3 cellular contexts compared by ENCODE assay signal in the genomic region with DNA sequence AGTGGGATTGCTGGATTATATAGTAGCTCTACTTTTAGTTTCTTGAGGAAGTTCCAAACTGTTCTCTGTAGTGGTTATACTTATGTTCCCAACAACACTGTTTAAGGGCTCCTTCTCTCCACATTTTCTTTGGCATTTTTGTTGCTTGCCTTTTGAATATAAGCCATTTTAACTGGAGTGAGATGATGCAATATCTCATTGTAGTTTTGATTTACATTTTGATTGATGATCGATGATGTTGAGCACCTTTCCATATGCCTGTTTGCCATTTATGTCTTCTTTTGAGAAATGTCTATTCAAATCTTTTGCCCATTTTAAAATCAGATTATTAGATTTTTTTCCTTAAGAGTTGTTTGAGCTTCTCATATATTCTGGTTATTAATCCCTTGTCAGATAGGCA.
TF ChIP-seq lines count a peak whose summit lies in the region.

No MANE protein-coding gene starts in this region.

TF ChIP-seq in HepG2, 621 proteins besides CTCF, POLR2A, EP300 and RAD21:
- TF ChIP-seq ATF7 (IDR thresholded peaks at IDR 0.05) (peak; percentile 37; the same call in 1 of the 2 replicates), ATF7 (CRISPR knock-in tag; IDR thresholded peaks at IDR 0.05) (no peak), ATAD3A (CRISPR knock-in tag; IDR thresholded peaks at IDR 0.05) (no peak), ZBTB38 (CRISPR knock-in tag; IDR thresholded peaks at IDR 0.05) (no peak), RCOR2 (CRISPR knock-in tag; IDR thresholded peaks at IDR 0.05) (no peak), DRAP1 (CRISPR knock-in tag; IDR thresholded peaks at IDR 0.05) (no peak), CEBPB (IDR thresholded peaks at IDR 0.05; ENCODE audit: borderline replicate concordance, low read depth, low read length) (0 out of 2 replicates have a peak, but pooled peaks have one; percentile 45), BHLHE40 (IDR thresholded peaks at IDR 0.05; ENCODE audit: low read length) (no peak), ATRX (CRISPR knock-in tag; IDR thresholded peaks at IDR 0.05; ENCODE audit: borderline replicate concordance) (no peak), CHD2 (IDR thresholded peaks at IDR 0.05; ENCODE audit: low read depth, low read length) (no peak), ZFP36L2 (CRISPR knock-in tag; IDR thresholded peaks at IDR 0.05) (no peak)
TF ChIP-seq in HepG2: peak in this region for 2.

TF ChIP-seq in IMR-90, 13 proteins besides CTCF, POLR2A, EP300 and RAD21:
- TF ChIP-seq CEBPB (IDR thresholded peaks at IDR 0.05; ENCODE audit: low read depth, low read length) = peak; percentile 69
- no peak for TF ChIP-seq CHD1 (IDR thresholded peaks at IDR 0.05; ENCODE audit: low read depth, low read length)

TF ChIP-seq in K562, 482 proteins besides CTCF, POLR2A, EP300 and RAD21:
- TF ChIP-seq, protein P1, sequence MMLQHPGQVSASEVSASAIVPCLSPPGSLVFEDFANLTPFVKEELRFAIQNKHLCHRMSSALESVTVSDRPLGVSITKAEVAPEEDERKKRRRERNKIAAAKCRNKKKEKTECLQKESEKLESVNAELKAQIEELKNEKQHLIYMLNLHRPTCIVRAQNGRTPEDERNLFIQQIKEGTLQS (IDR thresholded peaks at IDR 0.05) = peak; percentile 34; the same call in 1 of the 2 replicates
- TF ChIP-seq, protein P1 (CRISPR knock-in tag; conservative IDR thresholded peaks at IDR 0.05) = no peak
- TF ChIP-seq CEBPG (CRISPR knock-in tag; IDR thresholded peaks at IDR 0.05) (no peak), CEBPG (tag; conservative IDR thresholded peaks at IDR 0.05 in 1 of 2, IDR thresholded peaks at IDR 0.05 in 1 of 2) (peak; percentile 17 to 73; a peak in 2 of 4 replicates), ZC3H4 (CRISPR knock-in tag; IDR thresholded peaks at IDR 0.05; ENCODE audit: borderline replicate concordance) (no peak), FOXK2 (conservative IDR thresholded peaks at IDR 0.05 in 1 of 2, IDR thresholded peaks at IDR 0.05 in 1 of 2; ENCODE audit: low read depth in 2 of 2) (no peak)
- TF ChIP-seq, protein P2, sequence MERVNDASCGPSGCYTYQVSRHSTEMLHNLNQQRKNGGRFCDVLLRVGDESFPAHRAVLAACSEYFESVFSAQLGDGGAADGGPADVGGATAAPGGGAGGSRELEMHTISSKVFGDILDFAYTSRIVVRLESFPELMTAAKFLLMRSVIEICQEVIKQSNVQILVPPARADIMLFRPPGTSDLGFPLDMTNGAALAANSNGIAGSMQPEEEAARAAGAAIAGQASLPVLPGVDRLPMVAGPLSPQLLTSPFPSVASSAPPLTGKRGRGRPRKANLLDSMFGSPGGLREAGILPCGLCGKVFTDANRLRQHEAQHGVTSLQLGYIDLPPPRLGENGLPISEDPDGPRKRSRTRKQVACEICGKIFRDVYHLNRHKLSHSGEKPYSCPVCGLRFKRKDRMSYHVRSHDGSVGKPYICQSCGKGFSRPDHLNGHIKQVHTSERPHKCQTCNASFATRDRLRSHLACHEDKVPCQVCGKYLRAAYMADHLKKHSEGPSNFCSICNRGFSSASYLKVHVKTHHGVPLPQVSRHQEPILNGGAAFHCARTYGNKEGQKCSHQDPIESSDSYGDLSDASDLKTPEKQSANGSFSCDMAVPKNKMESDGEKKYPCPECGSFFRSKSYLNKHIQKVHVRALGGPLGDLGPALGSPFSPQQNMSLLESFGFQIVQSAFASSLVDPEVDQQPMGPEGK (CRISPR knock-in tag; IDR thresholded peaks at IDR 0.05; ENCODE audit: borderline replicate concordance) = no peak
